ENCODE assay signal across 19 cellular contexts in the genomic region with DNA sequence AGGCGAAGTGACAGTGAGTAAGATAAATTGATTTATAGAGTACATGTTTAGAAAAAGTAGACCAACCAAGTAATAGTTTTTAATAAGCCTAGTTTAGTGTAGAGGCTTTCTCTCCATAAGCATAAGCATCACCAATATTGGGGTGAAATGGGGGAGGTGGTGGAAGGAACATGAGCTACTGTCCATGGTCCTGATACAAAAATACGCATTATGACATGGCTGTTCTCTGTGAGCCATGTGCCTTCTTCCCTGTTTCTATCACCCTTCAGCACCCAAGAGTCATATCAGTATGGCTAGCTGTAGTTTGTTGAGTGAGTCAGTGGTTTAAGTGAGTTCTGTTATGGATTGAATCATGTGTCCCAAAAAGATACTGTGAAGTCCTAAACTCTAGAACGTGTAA.
DNase-seq lines count a peak whose midpoint lies in the region; ATAC-seq and TF ChIP-seq lines count a peak whose summit lies in the region.
"Had no signal": no experiment of that assay in that cellular context is flagged by ENCODE, and none has a peak within 500 bp of the region (broad histone marks: within the 10 kb centered on the region; RNA-seq: fewer than 3 reads in every experiment).

No MANE protein-coding gene starts in this region.

- 0 out of 2 replicates have a peak, but pooled peaks cover 7% of the 10 kb centered on the region for H3K9me2 ChIP-seq in GM23248 (ENCODE audit: insufficient read depth)

- H3K9me3 Mint-ChIP-seq in mesothelial cell of epicardium, result peaks cover 3% of the 10 kb centered on the region
- H3K9me3 Mint-ChIP-seq: central memory CD8-positive, alpha-beta T cell had no signal

- ATAC-seq in HG02642 (IDR thresholded peaks at IDR 0.05; ENCODE audit: poor library complexity, unreplicated experiment) (no peak), HG03565 (IDR thresholded peaks at IDR 0.05; ENCODE audit: unreplicated experiment) (no peak)

- H3K36me3 Mint-ChIP-seq in mesothelial cell of epicardium, result no peaks in the 10 kb centered on the region
- H3K36me3 Mint-ChIP-seq: activated naive CD8-positive, alpha-beta T cell treated with anti-CD3 and anti-CD28 coated beads, Interleukin-2, amount 10 ng/mL, durations not matched to agents 7 days and 5 days had no signal

- H3K4me2 ChIP-seq in GM23248 (ENCODE audit: unreplicated experiment), result no peak overlapping the region
- H3K4me2 ChIP-seq: BLaER1 treated with 17β-estradiol and CSF1 and Interleukin-3, amounts not matched to agents 10 nM and 100 nM had no signal

- TF ChIP-seq CTCF in choroid plexus epithelial cell (conservative IDR thresholded peaks at IDR 0.05; ENCODE audit: low read depth, low read length) (no peak), mesothelial cell of epicardium (IDR thresholded peaks at IDR 0.05; ENCODE audit: unreplicated experiment) (no peak)

- peaks cover 5% of the 10 kb centered on the region; the same call in 1 of the 2 replicates for H3K27me3 ChIP-seq in GM23248 (replicated peaks; ENCODE audit: insufficient read depth)
- H3K27me3 ChIP-seq: BLaER1 treated with 17β-estradiol and CSF1 and Interleukin-3, amounts not matched to agents 10 nM and 100 nM had no signal

- WGBS in GM23248 (ENCODE audit: low coverage in 1 of 2, low lambda C conversion rate in 2 of 2, missing lambda C conversion rate in 2 of 2), 2 experiments, result 95 to 97% methylated on average over 3 of the region's 3 CpGs

- H3K4me3 ChIP-seq in GM23248 (no peak overlapping the region), choroid plexus epithelial cell (ENCODE audit: low read depth, low read length) (no peak overlapping the region)
- H3K4me3 ChIP-seq: BLaER1 treated with 17β-estradiol and CSF1 and Interleukin-3, amounts not matched to agents 10 nM and 100 nM had no signal

- H3K9me3 ChIP-seq in GM23248 (ENCODE audit: low read depth), result no peaks in the 10 kb centered on the region
- H3K9me3 ChIP-seq: BLaER1 treated with 17β-estradiol and CSF1 and Interleukin-3, amounts not matched to agents 10 nM and 100 nM had no signal

- H3K4me3 Mint-ChIP-seq in mesothelial cell of epicardium, result no peak overlapping the region
- H3K4me3 Mint-ChIP-seq: activated naive CD8-positive, alpha-beta T cell treated with anti-CD3 and anti-CD28 coated beads, Interleukin-2, amount 10 ng/mL, durations not matched to agents 7 days and 5 days; central memory CD8-positive, alpha-beta T cell had no signal

- no peaks in the 10 kb centered on the region for H3F3A ChIP-seq in GM23248 (ENCODE audit: insufficient read depth)

- H3K27me3 Mint-ChIP-seq in mesothelial cell of epicardium (ENCODE audit: low read depth), result peaks cover 5% of the 10 kb centered on the region

- no peak overlapping the region for H3K9ac ChIP-seq in GM23248
- H3K9ac ChIP-seq: BLaER1 treated with 17β-estradiol and CSF1 and Interleukin-3, amounts not matched to agents 10 nM and 100 nM had no signal

- in situ Hi-C loops in GM23248 (cut with MboI), result no loop called here

- H3K36me3 ChIP-seq in GM23248 (ENCODE audit: low read depth), result no peaks in the 10 kb centered on the region
- H3K36me3 ChIP-seq: BLaER1 treated with 17β-estradiol and CSF1 and Interleukin-3, amounts not matched to agents 10 nM and 100 nM had no signal

- no peaks in the 10 kb centered on the region for H3K79me2 ChIP-seq in GM23248 (ENCODE audit: insufficient read depth)

- no peaks in the 10 kb centered on the region for H3K4me1 ChIP-seq in GM23248 (ENCODE audit: insufficient read depth)

- H3K4me1 Mint-ChIP-seq in mesothelial cell of epicardium, result no peaks in the 10 kb centered on the region
- H3K4me1 Mint-ChIP-seq: central memory CD8-positive, alpha-beta T cell had no signal

- no peak overlapping the region for H3K27ac Mint-ChIP-seq in mesothelial cell of epicardium
- H3K27ac Mint-ChIP-seq: activated naive CD8-positive, alpha-beta T cell treated with anti-CD3 and anti-CD28 coated beads, Interleukin-2, amount 10 ng/mL, durations not matched to agents 7 days and 5 days; progenitor cell of endocrine pancreas had no signal

- no peaks in the 10 kb centered on the region for H4K20me1 ChIP-seq in GM23248 (ENCODE audit: insufficient read depth)
- H4K20me1 ChIP-seq: BLaER1 treated with 17β-estradiol and CSF1 and Interleukin-3, amounts not matched to agents 10 nM and 100 nM had no signal

- peak; percentile 17 for DNase-seq in GM23248
- peak; percentile 25 for DNase-seq in M059J (ENCODE audit: low read depth)
- peak; percentile 15 for DNase-seq in choroid plexus epithelial cell (ENCODE audit: low read depth)
- peak; percentile 17 to 24 for DNase-seq in lung microvascular endothelial cell (ENCODE audit: low read depth in 2 of 2)
- no peak for DNase-seq in activated CD4-positive, alpha-beta T cell treated with anti-CD3 and anti-CD28 coated beads, Interleukin-2, amount 50 U/mL, for 48 hours
- no peak for DNase-seq in mesothelial cell of epicardium (ENCODE audit: low spot score in 2 of 2, unreplicated experiment in 2 of 2)
- DNase-seq: activated CD4-positive, alpha-beta T cell treated with anti-CD3 and anti-CD28 coated beads, Interleukin-2, amount 50 U/mL, for 1 hour; activated naive CD8-positive, alpha-beta T cell treated with anti-CD3 and anti-CD28 coated beads, Interleukin-2, amount 10 ng/mL, durations not matched to agents 7 days and 5 days; activated T-cell treated with anti-CD3 and anti-CD28 coated beads, Interleukin-2, amount 50 U/mL, for 1 hour; DMS79 treated with DMSO at 0.1 percent for 48 hours; MV-4-11; NCI-H2171; NK-92 treated with Interleukin-12 subunit alpha and Interleukin-12 subunit beta, amount 100 ng/mL, for 24 hours; T1000 had no signal

- no peak overlapping the region for H3K27ac ChIP-seq in GM23248
- H3K27ac ChIP-seq: BLaER1 treated with 17β-estradiol and CSF1 and Interleukin-3, amounts not matched to agents 10 nM and 100 nM had no signal

- H2AFZ ChIP-seq in GM23248, result no peak overlapping the region

Comparison
In these comparisons a context has a peak if more than half of its experiments do, and no peak if none do; other contexts are left out.
1. DNase-seq: peak in GM23248 (single experiment), M059J (single experiment), choroid plexus epithelial cell (single experiment) and lung microvascular endothelial cell (2 of 2); none in activated CD4-positive, alpha-beta T cell treated with anti-CD3 and anti-CD28 coated beads, Interleukin-2, amount 50 U/mL, for 48 hours (0 of 2) and mesothelial cell of epicardium (0 of 2).